2 cellular contexts compared by ENCODE assay signal in genomic region chr6:170485159-170485558, GRCh38.
TF ChIP-seq lines count a peak whose summit lies in the region.

No MANE protein-coding gene starts in this region.

TF ChIP-seq in SK-N-SH treated with all-trans-retinoic acid at 6 μM for 48 hours, 23 proteins besides CTCF, POLR2A, EP300 and RAD21 (continued from another document):
- TF ChIP-seq ISL1 (CRISPR knock-in tag; IDR thresholded peaks at IDR 0.05) (no peak), TSHZ2 (CRISPR knock-in tag; IDR thresholded peaks at IDR 0.05) (no peak), ZC3H10 (CRISPR knock-in tag; IDR thresholded peaks at IDR 0.05) (no peak)

TF ChIP-seq in SK-N-SH, 30 proteins besides CTCF, POLR2A, EP300 and RAD21 (continued from another document):
- TF ChIP-seq PBX3 (IDR thresholded peaks at IDR 0.05) (no peak), MAX (IDR thresholded peaks at IDR 0.05; ENCODE audit: low read depth) (no peak), TCF12 (IDR thresholded peaks at IDR 0.05) (no peak), SIN3A (IDR thresholded peaks at IDR 0.05; ENCODE audit: borderline replicate concordance, low read depth, low read length) (no peak), USF2 (IDR thresholded peaks at IDR 0.05; ENCODE audit: borderline replicate concordance, low read depth, low read length) (no peak)
- TF ChIP-seq, protein P1, sequence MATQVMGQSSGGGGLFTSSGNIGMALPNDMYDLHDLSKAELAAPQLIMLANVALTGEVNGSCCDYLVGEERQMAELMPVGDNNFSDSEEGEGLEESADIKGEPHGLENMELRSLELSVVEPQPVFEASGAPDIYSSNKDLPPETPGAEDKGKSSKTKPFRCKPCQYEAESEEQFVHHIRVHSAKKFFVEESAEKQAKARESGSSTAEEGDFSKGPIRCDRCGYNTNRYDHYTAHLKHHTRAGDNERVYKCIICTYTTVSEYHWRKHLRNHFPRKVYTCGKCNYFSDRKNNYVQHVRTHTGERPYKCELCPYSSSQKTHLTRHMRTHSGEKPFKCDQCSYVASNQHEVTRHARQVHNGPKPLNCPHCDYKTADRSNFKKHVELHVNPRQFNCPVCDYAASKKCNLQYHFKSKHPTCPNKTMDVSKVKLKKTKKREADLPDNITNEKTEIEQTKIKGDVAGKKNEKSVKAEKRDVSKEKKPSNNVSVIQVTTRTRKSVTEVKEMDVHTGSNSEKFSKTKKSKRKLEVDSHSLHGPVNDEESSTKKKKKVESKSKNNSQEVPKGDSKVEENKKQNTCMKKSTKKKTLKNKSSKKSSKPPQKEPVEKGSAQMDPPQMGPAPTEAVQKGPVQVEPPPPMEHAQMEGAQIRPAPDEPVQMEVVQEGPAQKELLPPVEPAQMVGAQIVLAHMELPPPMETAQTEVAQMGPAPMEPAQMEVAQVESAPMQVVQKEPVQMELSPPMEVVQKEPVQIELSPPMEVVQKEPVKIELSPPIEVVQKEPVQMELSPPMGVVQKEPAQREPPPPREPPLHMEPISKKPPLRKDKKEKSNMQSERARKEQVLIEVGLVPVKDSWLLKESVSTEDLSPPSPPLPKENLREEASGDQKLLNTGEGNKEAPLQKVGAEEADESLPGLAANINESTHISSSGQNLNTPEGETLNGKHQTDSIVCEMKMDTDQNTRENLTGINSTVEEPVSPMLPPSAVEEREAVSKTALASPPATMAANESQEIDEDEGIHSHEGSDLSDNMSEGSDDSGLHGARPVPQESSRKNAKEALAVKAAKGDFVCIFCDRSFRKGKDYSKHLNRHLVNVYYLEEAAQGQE (IDR thresholded peaks at IDR 0.05; ENCODE audit: low read depth, low read length), result no peak
